Comparison of ENCODE assay signal across 8 cellular contexts in the genomic region with DNA sequence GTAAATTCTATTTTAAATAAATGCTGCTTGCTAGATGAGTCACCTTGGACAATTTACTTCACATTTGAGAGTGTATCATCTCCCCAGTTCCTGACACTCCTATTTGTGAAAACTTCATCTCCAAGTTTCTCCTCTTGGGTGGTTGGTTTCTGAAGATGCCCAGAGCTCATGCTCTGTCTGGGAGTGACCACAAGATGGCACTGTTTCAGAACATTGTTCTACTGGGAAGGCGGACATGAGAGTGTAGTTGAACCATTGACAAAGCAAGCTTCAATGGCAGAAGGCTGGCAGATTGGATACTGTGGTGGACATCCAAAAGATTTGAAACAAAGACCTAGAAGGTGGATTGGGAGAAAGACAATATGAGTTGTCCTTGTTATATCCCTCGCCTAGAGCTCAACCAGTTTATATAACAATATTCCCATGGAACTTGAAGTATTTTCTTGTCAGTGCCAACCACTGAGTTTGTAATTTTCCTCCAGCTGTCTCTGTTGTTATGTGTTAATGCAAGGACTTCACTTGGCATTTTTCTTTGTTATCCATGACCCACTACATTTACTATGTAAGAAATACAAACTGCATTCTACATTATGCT.
DNase-seq lines count a peak whose midpoint lies in the region; ATAC-seq and TF ChIP-seq lines count a peak whose summit lies in the region.

No MANE protein-coding gene starts in this region.

- H3K27ac ChIP-seq in heart left ventricle, result no peak overlapping the region

- H3K4me3 ChIP-seq in heart left ventricle, result no peak overlapping the region

- no peak overlapping the region for H3K27ac Mint-ChIP-seq in activated T-cell treated with anti-CD3 and anti-CD28 coated beads, Interleukin-2, amount 50 U/mL, for 72 hours

- no peak overlapping the region for H3K4me3 Mint-ChIP-seq in activated T-cell treated with anti-CD3 and anti-CD28 coated beads, Interleukin-2, amount 50 U/mL, for 72 hours

- TF ChIP-seq POLR2A in heart left ventricle (IDR thresholded peaks at IDR 0.05), result no peak

- H3K9me3 Mint-ChIP-seq in activated T-cell treated with anti-CD3 and anti-CD28 coated beads, Interleukin-2, amount 50 U/mL, for 72 hours, result no peaks in the 10 kb centered on the region

- intact Hi-C loops in heart left ventricle (cut with DNase I), result loop anchor here in 6 of 10 donors (2.0 to 10.0 kb wide), 6 partner anchors 709 to 889 kb away; no protein-coding TSS in a partner anchor

- no peaks in the 10 kb centered on the region for H3K27me3 Mint-ChIP-seq in activated T-cell treated with anti-CD3 and anti-CD28 coated beads, Interleukin-2, amount 50 U/mL, for 72 hours (ENCODE audit: low read depth)

- peak; percentile 50 to 82 (median 68) for TF ChIP-seq CTCF in heart left ventricle (IDR thresholded peaks at IDR 0.05)

- H3K36me3 Mint-ChIP-seq in activated T-cell treated with anti-CD3 and anti-CD28 coated beads, Interleukin-2, amount 50 U/mL, for 72 hours (ENCODE audit: insufficient read depth in 2 of 2), result no peaks in the 10 kb centered on the region

- H3K36me3 ChIP-seq in heart left ventricle, result no peaks in the 10 kb centered on the region

- peak; percentile 79 for DNase-seq in DMS53 (lab: John Stamatoyannopoulos, UW)
- peak; percentile 20 for DNase-seq in NCI-H446 treated with DMSO at 0.1 percent for 48 hours (lab: John Stamatoyannopoulos, UW)
- peak; percentile 25 to 40 for DNase-seq in activated T-cell treated with anti-CD3 and anti-CD28 coated beads, Interleukin-2, amount 50 U/mL, for 72 hours
- DNase-seq in heart left ventricle, result peak in 3 of 5 donors; percentile 18 to 28 (median 21)
- DNase-seq in renal cortical epithelial cell (ENCODE audit: low read depth), result peak; percentile 39
- DNase-seq in effector CD4-positive, alpha-beta T cell, result no peak

- no peaks in the 10 kb centered on the region for H3K27me3 ChIP-seq in heart left ventricle

- H3K4me1 ChIP-seq in heart left ventricle, result peaks cover 0 to 3% (median 0%) of the 10 kb centered on the region in 12 donors

- H3K4me1 Mint-ChIP-seq in activated T-cell treated with anti-CD3 and anti-CD28 coated beads, Interleukin-2, amount 50 U/mL, for 72 hours (ENCODE audit: low read depth), result no peaks in the 10 kb centered on the region

- 52 to 77% (median 66%) methylated on average over 2 of the region's 2 CpGs for WGBS in heart left ventricle, 4 donors

- ATAC-seq in GM19328 (IDR thresholded peaks at IDR 0.05; ENCODE audit: unreplicated experiment), result peak; percentile 75
- peak; percentile 95 for ATAC-seq in HG03159 (IDR thresholded peaks at IDR 0.05; ENCODE audit: unreplicated experiment)
- ATAC-seq in activated T-cell treated with anti-CD3 and anti-CD28 coated beads, Interleukin-2, amount 50 U/mL, for 72 hours (replicated peaks in 1 of 2), result peak; percentile 43 to 47
- peak in 3 of 4 donors; percentile 66 to 77 (median 69) for ATAC-seq in heart left ventricle

- H3K9me3 ChIP-seq in heart left ventricle, result peaks cover 0 to 5% (median 0%) of the 10 kb centered on the region in 12 donors

Comparison
In these comparisons a context has a peak if more than half of its experiments do, and no peak if none do; other contexts are left out.
1. ATAC-seq: peak in every context shown above with its lines; median percentile 95 in HG03159; 75 in GM19328; 69 in heart left ventricle; 45 in activated T-cell treated with anti-CD3 and anti-CD28 coated beads, Interleukin-2, amount 50 U/mL, for 72 hours.